10 cellular contexts compared by ENCODE assay signal in genomic region chr18:48133675-48134251, GRCh38.
DNase-seq lines count a peak whose midpoint lies in the region; ATAC-seq and TF ChIP-seq lines count a peak whose summit lies in the region.
"Had no signal": no experiment of that assay in that cellular context is flagged by ENCODE, and none has a peak within 500 bp of the region (broad histone marks: within the 10 kb centered on the region; RNA-seq: fewer than 3 reads in every experiment).

No MANE protein-coding gene starts in this region.

- peak overlapping the region; percentile 84 for H3K4me3 Mint-ChIP-seq in type B pancreatic cell
- H3K4me3 Mint-ChIP-seq: natural killer cell treated with Interleukin-12 subunit alpha and Interleukin-12 subunit beta and Interleukin-15 and Interleukin-18, amount 100 ng/mL, for 72 hours had no signal

- peak overlapping the region; percentile 81 for H3K27ac Mint-ChIP-seq in type B pancreatic cell
- H3K27ac Mint-ChIP-seq: natural killer cell treated with Interleukin-12 subunit alpha and Interleukin-12 subunit beta and Interleukin-15 and Interleukin-18, amount 100 ng/mL, for 72 hours had no signal

- TF ChIP-seq CTCF in foreskin keratinocyte (conservative IDR thresholded peaks at IDR 0.05) (no peak), type B pancreatic cell (conservative IDR thresholded peaks at IDR 0.05) (no peak)

- peaks cover 40% of the 10 kb centered on the region for H3K27me3 Mint-ChIP-seq in type B pancreatic cell

- DNase-seq in NCI-H1436 (lab: John Stamatoyannopoulos, UW) (peak; percentile 24), NCI-H1436 treated with DMSO at 0.1 percent for 48 hours (lab: John Stamatoyannopoulos, UW) (no peak), NCI-H748 (lab: John Stamatoyannopoulos, UW; ENCODE audit: unreplicated experiment) (peak; percentile 98), foreskin keratinocyte (peak; percentile 26 to 48), type B pancreatic cell (ENCODE audit: extremely low spot score, unreplicated experiment) (no peak)
- no peak for DNase-seq in activated CD8-positive, alpha-beta memory T cell treated with anti-CD3 and anti-CD28 coated beads, Interleukin-2, amount 50 U/mL, for 4 hours

- H3K27me3 ChIP-seq in foreskin keratinocyte, result peaks cover 86% of the 10 kb centered on the region

- no peaks in the 10 kb centered on the region for H3K9me3 Mint-ChIP-seq in type B pancreatic cell
- H3K9me3 Mint-ChIP-seq: natural killer cell treated with Interleukin-12 subunit alpha and Interleukin-12 subunit beta and Interleukin-15 and Interleukin-18, amount 100 ng/mL, for 72 hours had no signal

- peaks cover 53% of the 10 kb centered on the region for H3K4me1 Mint-ChIP-seq in type B pancreatic cell (ENCODE audit: unreplicated experiment)

- H3K36me3 Mint-ChIP-seq in type B pancreatic cell, result no peaks in the 10 kb centered on the region
- H3K36me3 Mint-ChIP-seq: natural killer cell treated with Interleukin-12 subunit alpha and Interleukin-12 subunit beta and Interleukin-15 and Interleukin-18, amount 100 ng/mL, for 72 hours had no signal

- peak; percentile 52 for ATAC-seq in foreskin keratinocyte
- no peak for ATAC-seq in HG02759 (IDR thresholded peaks at IDR 0.05; ENCODE audit: unreplicated experiment)
- no peak for ATAC-seq in HG02840 (IDR thresholded peaks at IDR 0.05; ENCODE audit: low FRiP score, unreplicated experiment)
- ATAC-seq: natural killer cell treated with Interleukin-12 subunit alpha and Interleukin-12 subunit beta and Interleukin-15 and Interleukin-18, amount 100 ng/mL, for 72 hours had no signal

- H3K4me1 ChIP-seq in foreskin keratinocyte, result peaks cover 6% of the 10 kb centered on the region

- H3K27ac ChIP-seq in foreskin keratinocyte, result no peak overlapping the region
- H3K27ac ChIP-seq: KMS-11 had no signal

Comparison
In these comparisons a context has a peak if more than half of its experiments do, and no peak if none do; other contexts are left out.
1. DNase-seq: peak in NCI-H1436 (single experiment), NCI-H748 (single experiment) and foreskin keratinocyte (2 of 2); none in NCI-H1436 treated with DMSO at 0.1 percent for 48 hours (single experiment), type B pancreatic cell (single experiment) and activated CD8-positive, alpha-beta memory T cell treated with anti-CD3 and anti-CD28 coated beads, Interleukin-2, amount 50 U/mL, for 4 hours (single experiment).